Comparison of ENCODE assay signal across 1 cellular context in genomic region chr1:85332575-85332974, GRCh38.
TF ChIP-seq lines count a peak whose summit lies in the region.

No MANE protein-coding gene starts in this region.

TF ChIP-seq in HepG2, 621 proteins besides CTCF, POLR2A, EP300 and RAD21:
- TF ChIP-seq KAT2B (IDR thresholded peaks at IDR 0.05; ENCODE audit: borderline replicate concordance, low read depth, low read length) (no peak), MED1 (CRISPR knock-in tag; IDR thresholded peaks at IDR 0.05) (no peak), ZNF687 (CRISPR knock-in tag; IDR thresholded peaks at IDR 0.05) (peak; percentile 16; the same call in 1 of the 2 replicates), ZNF263 (CRISPR knock-in tag; IDR thresholded peaks at IDR 0.05) (no peak), ZNF230 (CRISPR knock-in tag; IDR thresholded peaks at IDR 0.05) (no peak), SOX5 (CRISPR knock-in tag; IDR thresholded peaks at IDR 0.05; ENCODE audit: borderline replicate concordance) (no peak), ZNF781 (CRISPR knock-in tag; IDR thresholded peaks at IDR 0.05; ENCODE audit: borderline replicate concordance, not compliant biosample characterization) (no peak), KDM1A (CRISPR knock-in tag; IDR thresholded peaks at IDR 0.05) (no peak)
